In genomic region chr19:10107817-10108367, GRCh38 we compare ENCODE assay signal across 11 cellular contexts. TPM values are rescaled to one million over a fixed set of nuclear protein-coding genes. Genes with fewer than 3 reads are reported as not detected.
A peak's percentile ranks its signal among the peaks of the same experiment; 100 is the strongest.
DNase-seq lines count a peak whose midpoint lies in the region; ATAC-seq and TF ChIP-seq lines count a peak whose summit lies in the region.
"Had no signal": no experiment of that assay in that cellular context is flagged by ENCODE, and none has a peak within 500 bp of the region (broad histone marks: within the 10 kb centered on the region; RNA-seq: fewer than 3 reads in every experiment).

No MANE protein-coding gene starts in this region.

- peak overlapping the region; percentile 100 for H3K27ac Mint-ChIP-seq in activated naive CD8-positive, alpha-beta T cell treated with anti-CD3 and anti-CD28 coated beads, Interleukin-2, amount 10 ng/mL, durations not matched to agents 7 days and 5 days

- H3K27ac ChIP-seq in right cardiac atrium (ENCODE audit: low read length) (no peak overlapping the region), suprapubic skin (no peak overlapping the region)
- H3K27ac ChIP-seq: coronary artery, parathyroid adenoma had no signal

- in situ Hi-C loops in KBM-7 (cut with MboI; ENCODE audit: low pct_unique_long_range_greater_than_20kb, low sequenced_read_pairs) = no loop called here

- POLR2A ChIA-PET in activated naive CD8-positive, alpha-beta T cell treated with anti-CD3 and anti-CD28 coated beads, Interleukin-2, amount 10 ng/mL, durations not matched to agents 7 days and 5 days (lab: Charles Lee) = interaction anchor here (0.7 to 5.0 kb wide), 3 partner anchors 9 to 11 kb away, joined by 4 to 112 read pairs (median 9); no protein-coding TSS in a partner anchor

- H3K9me3 Mint-ChIP-seq in activated naive CD8-positive, alpha-beta T cell treated with anti-CD3 and anti-CD28 coated beads, Interleukin-2, amount 10 ng/mL, durations not matched to agents 7 days and 5 days = no peaks in the 10 kb centered on the region
- H3K9me3 Mint-ChIP-seq: CD14-positive monocyte had no signal

- H3K4me1 ChIP-seq in right cardiac atrium (ENCODE audit: control insufficient read depth, insufficient read depth, low read length) (no peaks in the 10 kb centered on the region), suprapubic skin (peaks cover 27% of the 10 kb centered on the region)

- intact Hi-C loops in right cardiac atrium (cut with DNase I) = loop anchor here in 1 of 4 donors (10.0 kb wide), 1 partner anchor 127 kb away; the partner anchor contains the start of gene S1PR2
- intact Hi-C loops in Right ventricle myocardium inferior (cut with DNase I) = no loop called here

- H3K36me3 Mint-ChIP-seq in activated naive CD8-positive, alpha-beta T cell treated with anti-CD3 and anti-CD28 coated beads, Interleukin-2, amount 10 ng/mL, durations not matched to agents 7 days and 5 days = peaks cover 39% of the 10 kb centered on the region

- no peak for ATAC-seq in right cardiac atrium
- no peak for ATAC-seq in Right ventricle myocardium inferior
- ATAC-seq in activated naive CD8-positive, alpha-beta T cell treated with anti-CD3 and anti-CD28 coated beads, Interleukin-2, amount 10 ng/mL, durations not matched to agents 7 days and 5 days (ENCODE audit: low read depth) = no peak

- TF ChIP-seq CTCF in suprapubic skin (IDR thresholded peaks at IDR 0.05) = no peak

- DNase-seq in right cardiac atrium (peak in 2 of 3 donors; percentile 30 to 48), Right ventricle myocardium inferior (ENCODE audit: missing footprints) (no peak), suprapubic skin (ENCODE audit: low spot score in 2 of 2) (no peak), middle frontal gyrus (ENCODE audit: extremely low spot score, low spot score) (no peak), KBM-7 (no peak)
- no peak for DNase-seq in activated naive CD8-positive, alpha-beta T cell treated with anti-CD3 and anti-CD28 coated beads, Interleukin-2, amount 10 ng/mL, durations not matched to agents 7 days and 5 days
- DNase-seq: activated CD4-positive, alpha-beta T cell treated with anti-CD3 and anti-CD28 coated beads for 4 hours; H7 had no signal

- no peaks in the 10 kb centered on the region for H3K27me3 Mint-ChIP-seq in activated naive CD8-positive, alpha-beta T cell treated with anti-CD3 and anti-CD28 coated beads, Interleukin-2, amount 10 ng/mL, durations not matched to agents 7 days and 5 days

- H3K27me3 ChIP-seq in right cardiac atrium (ENCODE audit: control insufficient read depth, insufficient read depth) = no peaks in the 10 kb centered on the region
- no peaks in the 10 kb centered on the region for H3K27me3 ChIP-seq in suprapubic skin

- TF ChIP-seq POLR2A in suprapubic skin (IDR thresholded peaks at IDR 0.05) = no peak

- peaks cover 55% of the 10 kb centered on the region for H3K4me1 Mint-ChIP-seq in activated naive CD8-positive, alpha-beta T cell treated with anti-CD3 and anti-CD28 coated beads, Interleukin-2, amount 10 ng/mL, durations not matched to agents 7 days and 5 days

- no peaks in the 10 kb centered on the region for H3K9me3 ChIP-seq in right cardiac atrium (ENCODE audit: control insufficient read depth, low read length)
- H3K9me3 ChIP-seq in suprapubic skin = no peaks in the 10 kb centered on the region

- peaks cover 43% of the 10 kb centered on the region for H3K36me3 ChIP-seq in suprapubic skin

- WGBS in right cardiac atrium = 92% methylated on average over 14 of the region's 14 CpGs
- 85% methylated on average over 14 of the region's 14 CpGs for WGBS in suprapubic skin

- no peak for TF ChIP-seq EP300 in suprapubic skin (IDR thresholded peaks at IDR 0.05)

- no peak overlapping the region for H3K4me3 ChIP-seq in right cardiac atrium (ENCODE audit: low read length)
- peak overlapping the region; percentile 75 for H3K4me3 ChIP-seq in suprapubic skin

- H3K4me3 Mint-ChIP-seq in activated naive CD8-positive, alpha-beta T cell treated with anti-CD3 and anti-CD28 coated beads, Interleukin-2, amount 10 ng/mL, durations not matched to agents 7 days and 5 days = peak overlapping the region; percentile 85

RNA-seq across cellular contexts. Expression of gene PPAN, which starts 1.7 kb away (rescaled TPM):
- total RNA-seq in right cardiac atrium = 10 to 100 TPM; 16.5 to 29.4 (median 25.7) TPM
- polyA plus RNA-seq in right cardiac atrium = 25.2 TPM
- total RNA-seq in Right ventricle myocardium inferior = 27.0 TPM
- 100 to 1,000 TPM; 104 to 112 TPM for total RNA-seq in activated naive CD8-positive, alpha-beta T cell treated with anti-CD3 and anti-CD28 coated beads, Interleukin-2, amount 10 ng/mL, durations not matched to agents 7 days and 5 days
- total RNA-seq in suprapubic skin = 10 to 100 TPM; 41.9 to 55.1 (median 46.8) TPM

RNA-seq across cellular contexts. Expression of gene P2RY11, which starts 3.6 kb away (rescaled TPM):
- 1 to 10 TPM; 4.4 to 6.6 (median 4.9) TPM for total RNA-seq in right cardiac atrium
- polyA plus RNA-seq in right cardiac atrium = 2.9 TPM
- total RNA-seq in Right ventricle myocardium inferior = 4.5 TPM
- total RNA-seq in activated naive CD8-positive, alpha-beta T cell treated with anti-CD3 and anti-CD28 coated beads, Interleukin-2, amount 10 ng/mL, durations not matched to agents 7 days and 5 days = 10 to 100 TPM; 51.8 to 53.6 TPM
- total RNA-seq in suprapubic skin = 10 to 100 TPM; 16.4 to 32.9 (median 19.9) TPM

RNA-seq across cellular contexts. Expression of gene ANGPTL6, which starts 5.4 kb away (rescaled TPM):
- not detected for total RNA-seq in right cardiac atrium
- polyA plus RNA-seq in right cardiac atrium = 0.25 TPM
- not detected for total RNA-seq in Right ventricle myocardium inferior
- total RNA-seq in activated naive CD8-positive, alpha-beta T cell treated with anti-CD3 and anti-CD28 coated beads, Interleukin-2, amount 10 ng/mL, durations not matched to agents 7 days and 5 days = 1 to 10 TPM; 3.8 to 4.7 TPM
- total RNA-seq in suprapubic skin = 1 to 10 TPM in 1 of 4 donors, under 1 TPM in 2, not detected in 1; 0.38 to 1.1 (median 0.42) TPM
- total RNA-seq: H7 had no signal
- polyA plus RNA-seq: CD14-positive monocyte had no signal

RNA-seq across cellular contexts. Expression of gene EIF3G, which starts 11.8 kb away (rescaled TPM):
- total RNA-seq in right cardiac atrium (100 to 1,000 TPM; 144 to 183 (median 158) TPM), Right ventricle myocardium inferior (167 TPM), suprapubic skin (100 to 1,000 TPM; 211 to 315 (median 225) TPM)
- polyA plus RNA-seq in right cardiac atrium = 127 TPM
- total RNA-seq in activated naive CD8-positive, alpha-beta T cell treated with anti-CD3 and anti-CD28 coated beads, Interleukin-2, amount 10 ng/mL, durations not matched to agents 7 days and 5 days = 100 to 1,000 TPM; 262 to 264 TPM

RNA-seq across cellular contexts. Expression of gene SHFL, which starts 21.8 kb away (rescaled TPM):
- total RNA-seq in right cardiac atrium (10 to 100 TPM; 14.5 to 16.0 (median 15.2) TPM), Right ventricle myocardium inferior (9.7 TPM), suprapubic skin (10 to 100 TPM; 11.8 to 26.7 (median 22.3) TPM)
- polyA plus RNA-seq in right cardiac atrium = 16.0 TPM
- 100 to 1,000 TPM; 118 to 126 TPM for total RNA-seq in activated naive CD8-positive, alpha-beta T cell treated with anti-CD3 and anti-CD28 coated beads, Interleukin-2, amount 10 ng/mL, durations not matched to agents 7 days and 5 days

Comparison
In these comparisons a context has a peak if more than half of its experiments do, and no peak if none do; other contexts are left out.
1. DNase-seq: peak in right cardiac atrium (2 of 3); none in Right ventricle myocardium inferior (single experiment), activated naive CD8-positive, alpha-beta T cell treated with anti-CD3 and anti-CD28 coated beads, Interleukin-2, amount 10 ng/mL, durations not matched to agents 7 days and 5 days (single experiment), suprapubic skin (0 of 2), middle frontal gyrus (single experiment) and KBM-7 (single experiment).